In the genomic region with DNA sequence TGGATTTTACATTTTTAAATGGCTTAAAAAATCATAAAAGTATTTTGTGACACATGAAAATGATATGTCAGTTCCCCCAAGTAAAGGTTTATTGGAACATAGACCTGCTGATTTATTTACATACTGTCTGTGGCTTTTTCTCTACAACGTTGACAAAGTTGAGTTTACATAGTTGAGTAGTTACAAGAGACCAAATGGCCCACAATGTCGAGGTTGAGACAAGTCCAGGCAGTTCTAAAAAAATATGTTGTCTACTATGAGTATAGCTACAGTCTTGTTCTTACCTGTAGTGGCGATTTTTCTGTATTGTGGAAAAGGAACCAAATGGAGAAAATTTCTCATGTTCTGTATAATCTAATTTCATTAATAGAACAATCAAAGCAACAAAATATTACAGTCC, we compare ENCODE assay signal across 1 cellular context.
TF ChIP-seq lines count a peak whose summit lies in the region.

No MANE protein-coding gene starts in this region.

TF ChIP-seq in HepG2, 621 proteins besides CTCF, POLR2A, EP300 and RAD21 (continued from another document):
- TF ChIP-seq HNF1A (IDR thresholded peaks at IDR 0.05; ENCODE audit: low read depth) (no peak), HNF1A (CRISPR knock-in tag; IDR thresholded peaks at IDR 0.05; ENCODE audit: borderline replicate concordance) (no peak)
